Comparison of ENCODE assay signal across 18 cellular contexts in genomic region chr9:104833701-104834100, GRCh38.
"Had no signal": no experiment of that assay in that cellular context is flagged by ENCODE, and none has a peak within 500 bp of the region (broad histone marks: within the 10 kb centered on the region; RNA-seq: fewer than 3 reads in every experiment).

No MANE protein-coding gene starts in this region.

- DNase-seq: Karpas-422, KG1, MG63, NCI-H1092, NCI-H1105 treated with DMSO at 0.1 percent for 48 hours, NCI-H1417 treated with DMSO at 0.1 percent for 48 hours, NCI-H146, NCI-H1694 treated with DMSO at 0.1 percent for 48 hours, NCI-H1930, NCI-H2081 treated with DMSO at 0.1 percent for 48 hours, NCI-H2171, NCI-H226, NCI-H446, NCI-H510A, NCI-H524 treated with DMSO at 0.1 percent for 48 hours, NCI-H69, NCI-H774, SIG-M5 had no signal
